In genomic region chr6:133701633-133702331, GRCh38 we compare ENCODE assay signal across 16 cellular contexts.
DNase-seq lines count a peak whose midpoint lies in the region; ATAC-seq and TF ChIP-seq lines count a peak whose summit lies in the region.
"Had no signal": no experiment of that assay in that cellular context is flagged by ENCODE, and none has a peak within 500 bp of the region (broad histone marks: within the 10 kb centered on the region; RNA-seq: fewer than 3 reads in every experiment).

No MANE protein-coding gene starts in this region.

- TF ChIP-seq POLR2A in esophagus muscularis mucosa (IDR thresholded peaks at IDR 0.05; ENCODE audit: low read depth): no peak

- 49% methylated on average over 9 of the region's 9 CpGs for WGBS in esophagus muscularis mucosa

- H3K27ac Mint-ChIP-seq in nephron: peak overlapping the region; percentile 54 to 79 (median 56)
- H3K27ac Mint-ChIP-seq: activated B cell treated with CpG ODN at 0.5 μM for 24 hours; stimulated activated naive CD8-positive, alpha-beta T cell treated with anti-CD3 and anti-CD28 coated beads, Interleukin-15, amount 100 ng/mL, for 72 hours had no signal

- peaks cover 2% of the 10 kb centered on the region for H3K9me3 Mint-ChIP-seq in nephron
- H3K9me3 Mint-ChIP-seq: activated B cell treated with CpG ODN at 0.5 μM for 24 hours had no signal

- H3K27me3 ChIP-seq in esophagus muscularis mucosa: no peaks in the 10 kb centered on the region
- H3K27me3 ChIP-seq: adrenal gland had no signal

- H3K4me3 ChIP-seq in esophagus muscularis mucosa: no peak overlapping the region
- H3K4me3 ChIP-seq: adrenal gland, lung had no signal

- no peaks in the 10 kb centered on the region for H3K36me3 Mint-ChIP-seq in nephron (ENCODE audit: low read depth)

- no peak overlapping the region for H3K4me3 Mint-ChIP-seq in nephron
- H3K4me3 Mint-ChIP-seq: activated B cell treated with CpG ODN at 0.5 μM for 24 hours; stimulated activated naive CD8-positive, alpha-beta T cell treated with anti-CD3 and anti-CD28 coated beads, Interleukin-15, amount 100 ng/mL, for 72 hours had no signal

- peaks cover 40% of the 10 kb centered on the region for H3K4me1 Mint-ChIP-seq in nephron
- H3K4me1 Mint-ChIP-seq: activated B cell treated with CpG ODN at 0.5 μM for 24 hours; stimulated activated naive CD8-positive, alpha-beta T cell treated with anti-CD3 and anti-CD28 coated beads, Interleukin-15, amount 100 ng/mL, for 72 hours had no signal

- DNase-seq in ELR (ENCODE audit: low read depth) (peak; percentile 43), RPMI7951 (ENCODE audit: low read depth) (peak; percentile 49), fibroblast of peridontal ligament (ENCODE audit: extremely low read depth) (peak; percentile 86), esophagus muscularis mucosa (ENCODE audit: extremely low spot score) (no peak), middle frontal gyrus (ENCODE audit: extremely low spot score, low spot score) (no peak), NCI-H345 (lab: John Stamatoyannopoulos, UW) (no peak)
- DNase-seq: activated B cell treated with CpG ODN at 0.5 μM for 24 hours; effector CD4-positive, alpha-beta T cell; NCI-H510A treated with DMSO at 0.1 percent for 48 hours; SIG-M5; stimulated activated CD4-positive, alpha-beta T cell treated with anti-CD3 and anti-CD28 coated beads, Interleukin-4, amount 100 ng/mL, for 1 hour; stimulated activated naive CD8-positive, alpha-beta T cell treated with anti-CD3 and anti-CD28 coated beads, Interleukin-15, amount 100 ng/mL, for 72 hours had no signal

- peaks cover 4% of the 10 kb centered on the region for H3K27me3 Mint-ChIP-seq in nephron (ENCODE audit: low read depth)

- peak overlapping the region in 2 of 4 donors; percentile 2 to 7 for H3K27ac ChIP-seq in esophagus muscularis mucosa (replicated peaks in 1 of 4)
- H3K27ac ChIP-seq: adrenal gland had no signal

- intact Hi-C loops in esophagus muscularis mucosa (cut with DNase I): no loop called here

- no peak for ATAC-seq in GM18867 (IDR thresholded peaks at IDR 0.05; ENCODE audit: unreplicated experiment)
- ATAC-seq: stimulated activated naive CD8-positive, alpha-beta T cell treated with anti-CD3 and anti-CD28 coated beads, Interleukin-15, amount 100 ng/mL, for 72 hours had no signal

- peaks cover 0 to 14% (median 6%) of the 10 kb centered on the region in 4 donors for H3K4me1 ChIP-seq in esophagus muscularis mucosa
- H3K4me1 ChIP-seq: adrenal gland had no signal

- H3K36me3 ChIP-seq in esophagus muscularis mucosa: no peaks in the 10 kb centered on the region
- H3K36me3 ChIP-seq: adrenal gland had no signal

- H3K9me3 ChIP-seq in esophagus muscularis mucosa: no peaks in the 10 kb centered on the region
- H3K9me3 ChIP-seq: adrenal gland had no signal

- TF ChIP-seq CTCF in nephron (IDR thresholded peaks at IDR 0.05; ENCODE audit: unreplicated experiment in 3 of 3) (no peak), esophagus muscularis mucosa (IDR thresholded peaks at IDR 0.05) (no peak)

- no peak for TF ChIP-seq EP300 in esophagus muscularis mucosa (IDR thresholded peaks at IDR 0.05)

Comparison
In these comparisons a context has a peak if more than half of its experiments do, and no peak if none do; other contexts are left out.
1. DNase-seq: peak in ELR (single experiment), RPMI7951 (single experiment) and fibroblast of peridontal ligament (single experiment); none in esophagus muscularis mucosa (single experiment), middle frontal gyrus (single experiment) and NCI-H345 (single experiment).